ENCODE assay signal across 18 cellular contexts in the genomic region with DNA sequence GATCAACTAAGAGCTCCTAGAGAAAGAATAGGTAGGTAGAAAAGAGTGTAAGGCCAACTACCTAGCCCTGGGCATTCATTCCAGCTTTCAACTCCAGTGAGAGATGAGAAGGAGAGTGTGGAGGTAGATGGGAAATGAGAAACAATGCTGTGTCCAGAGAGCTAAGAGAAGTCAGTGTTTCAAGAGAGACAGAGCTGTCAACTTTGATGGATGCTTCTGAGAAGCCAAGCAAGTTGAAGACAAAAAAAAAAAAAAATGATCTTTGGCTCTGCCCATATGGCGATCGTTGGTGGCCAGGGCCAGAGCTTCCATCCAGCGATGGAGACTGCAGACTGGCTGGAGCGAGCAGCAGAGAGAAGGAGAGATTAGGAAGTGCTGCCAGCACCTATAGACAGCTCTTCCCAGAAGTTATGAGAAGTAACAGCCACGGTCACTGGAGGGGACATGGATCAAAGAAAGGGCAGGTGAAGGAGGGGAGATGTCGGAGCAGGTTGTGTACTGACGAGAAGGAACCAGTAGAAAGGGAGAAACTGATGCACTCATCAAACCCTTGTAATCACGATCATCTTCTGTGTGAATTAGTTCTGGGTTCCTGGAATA.
DNase-seq lines count a peak whose midpoint lies in the region; ATAC-seq and TF ChIP-seq lines count a peak whose summit lies in the region.
"Had no signal": no experiment of that assay in that cellular context is flagged by ENCODE, and none has a peak within 500 bp of the region (broad histone marks: within the 10 kb centered on the region; RNA-seq: fewer than 3 reads in every experiment).

No MANE protein-coding gene starts in this region.

- H4K12ac ChIP-seq in trophoblast cell (ENCODE audit: low read depth, low read length): no peak overlapping the region

- H3K79me1 ChIP-seq in trophoblast cell (ENCODE audit: low read length): peaks cover 10% of the 10 kb centered on the region

- TF ChIP-seq POLR2A in breast epithelium (IDR thresholded peaks at IDR 0.05): no peak

- H2BK12ac ChIP-seq in trophoblast cell (ENCODE audit: low read length): peak overlapping the region; percentile 61

- H3K9me3 ChIP-seq in breast epithelium (no peaks in the 10 kb centered on the region), trophoblast cell (ENCODE audit: insufficient read depth, low read depth, low read length) (no peaks in the 10 kb centered on the region)
- H3K9me3 ChIP-seq: A549; BLaER1 treated with 17β-estradiol and CSF1 and Interleukin-3, amounts not matched to agents 10 nM and 100 nM had no signal

- no peak overlapping the region for H3K23ac ChIP-seq in trophoblast cell (ENCODE audit: low read length)

- peak overlapping the region; percentile 63 for H4K91ac ChIP-seq in trophoblast cell (ENCODE audit: low read depth, low read length)

- ATAC-seq in left ventricle myocardium superior (no peak), HG03045 (IDR thresholded peaks at IDR 0.05; ENCODE audit: unreplicated experiment) (no peak)

- H2AFZ ChIP-seq in trophoblast cell (ENCODE audit: insufficient read depth, low read length, poor library complexity): no peak overlapping the region

- H3K36me3 ChIP-seq in breast epithelium (no peaks in the 10 kb centered on the region), trophoblast cell (ENCODE audit: control insufficient read depth in 1 of 2, insufficient read depth in 2 of 2, low read length in 2 of 2) (no peaks in the 10 kb centered on the region)

- intact Hi-C loops in cardiac septum (cut with DNase I) (no loop called here), left ventricle myocardium superior (cut with micrococcal nuclease) (no loop called here), breast epithelium (cut with DNase I; ENCODE audit: low total_unique reads) (no loop called here)

- H3K27me3 ChIP-seq in breast epithelium (no peaks in the 10 kb centered on the region), trophoblast cell (ENCODE audit: insufficient read depth, low read length) (no peaks in the 10 kb centered on the region)
- H3K27me3 ChIP-seq: BLaER1 treated with 17β-estradiol and CSF1 and Interleukin-3, amounts not matched to agents 10 nM and 100 nM had no signal

- no peak overlapping the region for H3K18ac ChIP-seq in trophoblast cell (ENCODE audit: low read length)

- peak overlapping the region; percentile 39 for H2BK120ac ChIP-seq in trophoblast cell (ENCODE audit: insufficient read depth, low read length, poor library complexity)

- no peak overlapping the region for H3K4me2 ChIP-seq in trophoblast cell (ENCODE audit: low read length)
- H3K4me2 ChIP-seq: A549; BLaER1 treated with 17β-estradiol and CSF1 and Interleukin-3, amounts not matched to agents 10 nM and 100 nM had no signal

- no peak overlapping the region for H3K14ac ChIP-seq in trophoblast cell (ENCODE audit: low read length)

- no peak for TF ChIP-seq CTCF in breast epithelium (IDR thresholded peaks at IDR 0.05)

- no peak overlapping the region for H3K4ac ChIP-seq in trophoblast cell (ENCODE audit: low read depth, low read length)

- no peak overlapping the region for H3K9ac ChIP-seq in trophoblast cell (ENCODE audit: low read length)
- H3K9ac ChIP-seq: BLaER1 treated with 17β-estradiol and CSF1 and Interleukin-3, amounts not matched to agents 10 nM and 100 nM had no signal

- no peak overlapping the region for H2BK5ac ChIP-seq in trophoblast cell (ENCODE audit: low read depth, low read length, poor library complexity)

- H3K4me1 ChIP-seq in breast epithelium (peaks cover 0 to 4% of the 10 kb centered on the region in 2 donors), trophoblast cell (ENCODE audit: control insufficient read depth in 1 of 2, insufficient read depth in 2 of 2, low read length in 2 of 2) (peaks cover 14 to 23% of the 10 kb centered on the region in 2 experiments)

- H3K4me3 ChIP-seq in breast epithelium: no peak overlapping the region
- H3K4me3 ChIP-seq in trophoblast cell (ENCODE audit: low read depth, low read length): no peak overlapping the region
- H3K4me3 ChIP-seq: A549; BLaER1 treated with 17β-estradiol and CSF1 and Interleukin-3, amounts not matched to agents 10 nM and 100 nM had no signal

- WGBS in trophoblast cell (ENCODE audit: extremely low coverage, insufficient coverage, insufficient read length): no CpG with 5 or more reads among the region's 8 CpGs

- H2AK5ac ChIP-seq in trophoblast cell (ENCODE audit: low read length): no peak overlapping the region

- DNase-seq in cardiac septum (ENCODE audit: low spot score) (peak; percentile 62), left ventricle myocardium superior (no peak), breast epithelium (ENCODE audit: low spot score in 2 of 2) (no peak), trophoblast cell (peak; percentile 46 to 69), HT-29 (ENCODE audit: low spot score) (no peak), NCI-H82 (lab: John Stamatoyannopoulos, UW) (no peak)
- DNase-seq: EL; GOT3; IMR-90; Kasumi-1; NCI-H1105 treated with DMSO at 0.1 percent for 48 hours; NCI-H1694 treated with DMSO at 0.1 percent for 48 hours; NCI-H2107; NCI-H526 treated with DMSO at 0.1 percent for 48 hours; NK-92 treated with Interleukin-12 subunit alpha and Interleukin-12 subunit beta, amount 100 ng/mL, for 24 hours had no signal

- H3K79me2 ChIP-seq in trophoblast cell (ENCODE audit: control insufficient read depth, insufficient read depth, low read length, poor library complexity): no peaks in the 10 kb centered on the region

- H3K27ac ChIP-seq in breast epithelium (peak overlapping the region; percentile 53 to 68), trophoblast cell (ENCODE audit: low read depth, low read length) (peak overlapping the region; percentile 40)
- H3K27ac ChIP-seq: A549; BLaER1 treated with 17β-estradiol and CSF1 and Interleukin-3, amounts not matched to agents 10 nM and 100 nM had no signal

- peak overlapping the region; percentile 17 for H4K8ac ChIP-seq in trophoblast cell (ENCODE audit: low read depth, low read length)

Comparison
In these comparisons a context has a peak if more than half of its experiments do, and no peak if none do; other contexts are left out.
1. DNase-seq: peak in cardiac septum (single experiment) and trophoblast cell (2 of 2); none in left ventricle myocardium superior (single experiment), breast epithelium (0 of 2), HT-29 (single experiment) and NCI-H82 (single experiment).